ENCODE assay signal across 9 cellular contexts in genomic region chr2:189534854-189535253, GRCh38. TPM values are rescaled to one million over a fixed set of nuclear protein-coding genes. Genes with fewer than 3 reads are reported as not detected.
DNase-seq lines count a peak whose midpoint lies in the region; ATAC-seq and TF ChIP-seq lines count a peak whose summit lies in the region.
"Had no signal": no experiment of that assay in that cellular context is flagged by ENCODE, and none has a peak within 500 bp of the region (broad histone marks: within the 10 kb centered on the region; RNA-seq: fewer than 3 reads in every experiment).

No MANE protein-coding gene starts in this region.

- H3K4me3 ChIP-seq in SK-N-MC (no peak overlapping the region), fibroblast of villous mesenchyme (ENCODE audit: low read depth, low read length) (no peak overlapping the region)

- H3K9me3 ChIP-seq in SK-N-MC (ENCODE audit: low read depth, low read length), result no peaks in the 10 kb centered on the region

- H3K9ac ChIP-seq in SK-N-MC (ENCODE audit: insufficient read length), result no peak overlapping the region

- H3K36me3 ChIP-seq in SK-N-MC (ENCODE audit: insufficient read depth, low read length), result no peaks in the 10 kb centered on the region

- TF ChIP-seq CTCF in fibroblast of villous mesenchyme (IDR thresholded peaks at IDR 0.05; ENCODE audit: insufficient read depth, low read depth, low read length), result no peak

- peak overlapping the region; percentile 69; the same call in 1 of the 2 replicates for H3K27ac ChIP-seq in SK-N-MC

- DNase-seq in EL (peak; percentile 65), SK-N-MC (ENCODE audit: low read depth, low spot score) (no peak), fibroblast of villous mesenchyme (ENCODE audit: low read depth) (peak; percentile 41), renal cortical epithelial cell (ENCODE audit: low read depth) (peak; percentile 37), amygdala (lab: John Stamatoyannopoulos, UW) (no peak)
- no peak for DNase-seq in activated CD8-positive, alpha-beta memory T cell treated with anti-CD3 and anti-CD28 coated beads, Interleukin-2, amount 50 U/mL, for 48 hours
- no peak for DNase-seq in stimulated activated CD8-positive, alpha-beta memory T cell treated with anti-CD3 and anti-CD28 coated beads, Interleukin-4, amount 100 ng/mL, for 48 hours
- DNase-seq: activated CD4-positive, alpha-beta T cell treated with anti-CD3 and anti-CD28 coated beads, Interleukin-2, amount 50 U/mL, for 1 hour had no signal

- ATAC-seq in GM19397 (IDR thresholded peaks at IDR 0.05; ENCODE audit: unreplicated experiment), result no peak

RNA-seq across cellular contexts. Expression of gene SLC40A1, which starts 45.7 kb away (rescaled TPM):
- total RNA-seq in fibroblast of villous mesenchyme (7.7 and 19.4 TPM in 2 replicates), renal cortical epithelial cell (2.8 and 26.3 TPM in 2 replicates)

Comparison
In these comparisons a context has a peak if more than half of its experiments do, and no peak if none do; other contexts are left out.
1. DNase-seq: peak in EL (single experiment), fibroblast of villous mesenchyme (single experiment) and renal cortical epithelial cell (single experiment); none in SK-N-MC (single experiment), activated CD8-positive, alpha-beta memory T cell treated with anti-CD3 and anti-CD28 coated beads, Interleukin-2, amount 50 U/mL, for 48 hours (single experiment), amygdala (0 of 56) and stimulated activated CD8-positive, alpha-beta memory T cell treated with anti-CD3 and anti-CD28 coated beads, Interleukin-4, amount 100 ng/mL, for 48 hours (single experiment).